ENCODE assay signal across 28 cellular contexts in genomic region chr14:32081901-32082300, GRCh38. TPM values are rescaled to one million over a fixed set of nuclear protein-coding genes. Genes with fewer than 3 reads are reported as not detected.
DNase-seq lines count a peak whose midpoint lies in the region; TF ChIP-seq lines count a peak whose summit lies in the region.
"Had no signal": no experiment of that assay in that cellular context is flagged by ENCODE, and none has a peak within 500 bp of the region (broad histone marks: within the 10 kb centered on the region; RNA-seq: fewer than 3 reads in every experiment).

No MANE protein-coding gene starts in this region.

- peaks cover 8% of the 10 kb centered on the region for H3F3A ChIP-seq in neural progenitor cell (ENCODE audit: low read depth)

- no peak overlapping the region for H2AFZ ChIP-seq in neural progenitor cell (replicated peaks)

- peak overlapping the region in 3 of 5 experiments; percentile 25 to 42 (median 26) for H3K4me3 Mint-ChIP-seq in brain
- no peak overlapping the region for H3K4me3 Mint-ChIP-seq in neural progenitor cell
- H3K4me3 Mint-ChIP-seq: activated B cell treated with CpG ODN at 0.5 μM for 24 hours; activated T-cell treated with anti-CD3 and anti-CD28 coated beads, Interleukin-2, amount 50 U/mL, for 4 hours; stimulated activated naive B cell treated with anti-CD40 and anti-IgM and Interleukin-4, amounts not matched to agents 10 μg/mL and 1 μg/mL and 100 μg/mL, for 72 hours; T-cell had no signal

- peak overlapping the region; percentile 62 for H3K4me2 ChIP-seq in neural progenitor cell

- peaks cover 4% of the 10 kb centered on the region for H3K27me3 Mint-ChIP-seq in brain
- peaks cover 3% of the 10 kb centered on the region for H3K27me3 Mint-ChIP-seq in neural progenitor cell (ENCODE audit: insufficient read depth, low read depth)
- H3K27me3 Mint-ChIP-seq: activated B cell treated with CpG ODN at 0.5 μM for 24 hours; naive thymus-derived CD4-positive, alpha-beta T cell; stimulated activated naive B cell treated with anti-CD40 and anti-IgM and Interleukin-4, amounts not matched to agents 10 μg/mL and 1 μg/mL and 100 μg/mL, for 72 hours; T-cell had no signal

- H3K9ac ChIP-seq in HUES48 (ENCODE audit: low read depth, low read length) (no peak overlapping the region), neural progenitor cell (no peak overlapping the region)

- H3K4me1 Mint-ChIP-seq in brain (peaks cover 77% of the 10 kb centered on the region), neural progenitor cell (peaks cover 34% of the 10 kb centered on the region)

- H3K79me2 ChIP-seq in neural progenitor cell (ENCODE audit: low read depth): peaks cover 96% of the 10 kb centered on the region

- no peaks in the 10 kb centered on the region for H3K9me3 ChIP-seq in HUES48 (ENCODE audit: control insufficient read depth, insufficient read depth, low read length)
- H3K9me3 ChIP-seq in neural progenitor cell (ENCODE audit: low read depth): no peaks in the 10 kb centered on the region
- H3K9me3 ChIP-seq: ascending aorta, colonic mucosa, psoas muscle, suprapubic skin, upper lobe of right lung had no signal

- H3K4me1 ChIP-seq in HUES48 (ENCODE audit: control insufficient read depth, insufficient read depth, low read length): peaks cover 47% of the 10 kb centered on the region
- peaks cover 42% of the 10 kb centered on the region for H3K4me1 ChIP-seq in neural progenitor cell

- H3K27ac ChIP-seq in HUES48 (ENCODE audit: low read depth, low read length) (peak overlapping the region; percentile 20), neural progenitor cell (no peak overlapping the region)
- H3K27ac ChIP-seq: ascending aorta, colonic mucosa, epithelial cell of prostate, psoas muscle, suprapubic skin, upper lobe of right lung had no signal

- peaks cover 87% of the 10 kb centered on the region for H4K20me1 ChIP-seq in neural progenitor cell (ENCODE audit: low read depth)

- H3K27ac Mint-ChIP-seq in brain (no peak overlapping the region), neural progenitor cell (no peak overlapping the region)
- H3K27ac Mint-ChIP-seq: activated B cell treated with CpG ODN at 0.5 μM for 24 hours; naive thymus-derived CD4-positive, alpha-beta T cell; stimulated activated naive B cell treated with anti-CD40 and anti-IgM and Interleukin-4, amounts not matched to agents 10 μg/mL and 1 μg/mL and 100 μg/mL, for 72 hours; T-cell had no signal

- DNase-seq in NCI-H82 (lab: John Stamatoyannopoulos, UW) (peak; percentile 15), NCI-H82 treated with DMSO at 0.1 percent for 48 hours (lab: John Stamatoyannopoulos, UW; ENCODE audit: unreplicated experiment) (no peak), neural progenitor cell (ENCODE audit: low spot score) (peak; percentile 55), NCI-H1930 (lab: John Stamatoyannopoulos, UW) (no peak)
- no peak for DNase-seq in stimulated activated CD4-positive, alpha-beta T cell treated with anti-CD3 and anti-CD28 coated beads, Interleukin-2, amount 100 ng/mL, for 24 hours
- DNase-seq in stimulated activated naive CD4-positive, alpha-beta T cell treated with Interleukin-2 at 50 U/mL for 16 hours (lab: John Stamatoyannopoulos, UW): no peak
- DNase-seq: activated B cell treated with CpG ODN at 0.5 μM for 24 hours; activated gamma-delta T cell treated with Interleukin-2 at 50 U/mL for 16 hours; activated T-cell treated with anti-CD3 and anti-CD28 coated beads, Interleukin-2, amount 50 U/mL, for 4 hours; effector CD4-positive, alpha-beta T cell; GOT3; KG1; midbrain; naive thymus-derived CD4-positive, alpha-beta T cell; NCI-H1436; NCI-H446 treated with DMSO at 0.1 percent for 48 hours; occipital lobe; psoas muscle; RPMI8226; stimulated activated naive B cell treated with anti-CD40 and anti-IgM and Interleukin-4, amounts not matched to agents 10 μg/mL and 1 μg/mL and 100 μg/mL, for 72 hours; T-cell; upper lobe of right lung had no signal

- H3K36me3 Mint-ChIP-seq in brain (peaks cover 43% of the 10 kb centered on the region), neural progenitor cell (peaks cover 12% of the 10 kb centered on the region)

- no peak for TF ChIP-seq CTCF in brain (conservative IDR thresholded peaks at IDR 0.05)
- TF ChIP-seq CTCF in neural progenitor cell (IDR thresholded peaks at IDR 0.05): no peak

- H3K4me3 ChIP-seq in HUES48 (ENCODE audit: low read depth, low read length): no peak overlapping the region
- no peak overlapping the region for H3K4me3 ChIP-seq in neural progenitor cell
- H3K4me3 ChIP-seq: ascending aorta, colonic mucosa, psoas muscle, suprapubic skin, upper lobe of right lung had no signal

- H3K27me3 ChIP-seq in HUES48 (ENCODE audit: control insufficient read depth, insufficient read depth, low read length) (no peaks in the 10 kb centered on the region), neural progenitor cell (no peaks in the 10 kb centered on the region)
- H3K27me3 ChIP-seq: ascending aorta, colonic mucosa, suprapubic skin, upper lobe of right lung had no signal

- no peaks in the 10 kb centered on the region for H3K36me3 ChIP-seq in HUES48 (ENCODE audit: control insufficient read depth, insufficient read depth, low read length)
- H3K36me3 ChIP-seq in neural progenitor cell: no peaks in the 10 kb centered on the region
- H3K36me3 ChIP-seq: ascending aorta, colonic mucosa, suprapubic skin, upper lobe of right lung had no signal

- H3K9me3 Mint-ChIP-seq in brain (peaks cover 0 to 4% (median 0%) of the 10 kb centered on the region in 5 experiments), neural progenitor cell (no peaks in the 10 kb centered on the region)
- H3K9me3 Mint-ChIP-seq: activated B cell treated with CpG ODN at 0.5 μM for 24 hours; activated T-cell treated with anti-CD3 and anti-CD28 coated beads, Interleukin-2, amount 50 U/mL, for 4 hours; naive thymus-derived CD4-positive, alpha-beta T cell; stimulated activated naive B cell treated with anti-CD40 and anti-IgM and Interleukin-4, amounts not matched to agents 10 μg/mL and 1 μg/mL and 100 μg/mL, for 72 hours; T-cell had no signal

RNA-seq across cellular contexts. Expression of gene ARHGAP5, which starts 4.8 kb away (rescaled TPM):
- polyA plus RNA-seq in brain (ENCODE audit: insufficient read depth, low read depth, low replicate concordance): 8.9 TPM
- total RNA-seq in neural progenitor cell (ENCODE audit: low replicate concordance): 131 and 202 TPM in 2 replicates

Comparison
In these comparisons a context has a peak if more than half of its experiments do, and no peak if none do; other contexts are left out.
1. DNase-seq: peak in NCI-H82 (single experiment) and neural progenitor cell (single experiment); none in NCI-H82 treated with DMSO at 0.1 percent for 48 hours (single experiment), NCI-H1930 (0 of 2), stimulated activated CD4-positive, alpha-beta T cell treated with anti-CD3 and anti-CD28 coated beads, Interleukin-2, amount 100 ng/mL, for 24 hours (0 of 2) and stimulated activated naive CD4-positive, alpha-beta T cell treated with Interleukin-2 at 50 U/mL for 16 hours (single experiment).